In the genomic region with DNA sequence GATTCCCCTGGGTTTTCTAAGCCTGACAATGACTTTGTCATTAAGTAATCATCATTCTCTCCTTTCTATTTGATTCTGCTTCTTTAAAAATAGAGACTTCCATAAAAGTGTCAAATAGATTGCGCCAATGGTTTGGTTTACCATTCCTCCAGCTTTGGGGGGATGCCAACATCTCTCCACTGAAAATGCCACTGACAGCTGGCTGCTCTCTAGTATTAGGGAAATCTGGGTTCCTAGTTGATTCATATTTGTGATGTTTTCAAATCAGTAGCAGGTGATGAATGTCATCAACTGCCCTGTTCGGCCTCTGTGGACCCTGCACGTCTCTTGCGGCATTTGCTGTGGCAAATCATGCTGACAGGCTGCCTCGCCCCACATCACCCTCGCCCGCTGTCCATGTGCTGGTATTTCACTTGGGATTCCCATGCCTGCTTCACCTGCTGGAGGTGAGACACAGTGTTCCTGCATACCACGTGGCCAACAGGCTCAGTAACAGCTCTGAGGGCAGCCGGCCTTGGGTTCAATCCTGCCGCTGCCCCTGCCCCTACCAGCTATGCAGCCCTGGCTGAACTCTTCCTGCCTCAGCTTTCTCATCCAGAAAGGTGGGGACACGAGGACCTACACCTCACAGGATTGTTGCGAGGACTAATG, we compare ENCODE assay signal across 1 cellular context.
TF ChIP-seq lines count a peak whose summit lies in the region.

No MANE protein-coding gene starts in this region.

TF ChIP-seq in IMR-90, 13 proteins besides CTCF, POLR2A, EP300 and RAD21 (continued from another document):
- TF ChIP-seq RCOR1 (IDR thresholded peaks at IDR 0.05; ENCODE audit: insufficient replicate concordance, low read length): no peak
- no peak for TF ChIP-seq SMC3 (IDR thresholded peaks at IDR 0.05; ENCODE audit: low read depth, low read length)
- TF ChIP-seq, protein P1, sequence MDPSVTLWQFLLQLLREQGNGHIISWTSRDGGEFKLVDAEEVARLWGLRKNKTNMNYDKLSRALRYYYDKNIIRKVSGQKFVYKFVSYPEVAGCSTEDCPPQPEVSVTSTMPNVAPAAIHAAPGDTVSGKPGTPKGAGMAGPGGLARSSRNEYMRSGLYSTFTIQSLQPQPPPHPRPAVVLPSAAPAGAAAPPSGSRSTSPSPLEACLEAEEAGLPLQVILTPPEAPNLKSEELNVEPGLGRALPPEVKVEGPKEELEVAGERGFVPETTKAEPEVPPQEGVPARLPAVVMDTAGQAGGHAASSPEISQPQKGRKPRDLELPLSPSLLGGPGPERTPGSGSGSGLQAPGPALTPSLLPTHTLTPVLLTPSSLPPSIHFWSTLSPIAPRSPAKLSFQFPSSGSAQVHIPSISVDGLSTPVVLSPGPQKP (IDR thresholded peaks at IDR 0.05; ENCODE audit: borderline replicate concordance, low read depth, low read length): no peak
